Comparison of ENCODE assay signal across 10 cellular contexts in genomic region chr3:42376397-42376798, GRCh38. TPM values are rescaled to one million over a fixed set of nuclear protein-coding genes. Genes with fewer than 3 reads are reported as not detected.
DNase-seq lines count a peak whose midpoint lies in the region; TF ChIP-seq lines count a peak whose summit lies in the region.
"Had no signal": no experiment of that assay in that cellular context is flagged by ENCODE, and none has a peak within 500 bp of the region (broad histone marks: within the 10 kb centered on the region; RNA-seq: fewer than 3 reads in every experiment).

No MANE protein-coding gene starts in this region.

- H4K20me1 ChIP-seq in osteoblast (ENCODE audit: insufficient read depth, low read length) = no peaks in the 10 kb centered on the region

- no peak overlapping the region for H3K27ac ChIP-seq in osteoblast (ENCODE audit: low read depth, low read length)

- H3K27me3 ChIP-seq in osteoblast (ENCODE audit: insufficient read depth, low read length) = no peaks in the 10 kb centered on the region

- H2AFZ ChIP-seq in osteoblast (ENCODE audit: low read length) = no peak overlapping the region

- no peak overlapping the region for H3K4me3 ChIP-seq in astrocyte of the cerebellum (ENCODE audit: low read depth, low read length)
- no peak overlapping the region for H3K4me3 ChIP-seq in osteoblast (ENCODE audit: insufficient read depth, low read length)
- H3K4me3 ChIP-seq: GM12878 had no signal

- TF ChIP-seq CTCF in astrocyte of the cerebellum (IDR thresholded peaks at IDR 0.05; ENCODE audit: low read depth, low read length, missing control alignments) (no peak), osteoblast (IDR thresholded peaks at IDR 0.05; ENCODE audit: extremely low read depth, low read depth, low read length) (no peak)

- no peaks in the 10 kb centered on the region for H3K36me3 ChIP-seq in osteoblast (ENCODE audit: insufficient read depth, low read length)

- in situ Hi-C loops in astrocyte of the cerebellum (cut with HindIII; ENCODE audit: low sequenced_read_pairs) = no loop called here

- no peaks in the 10 kb centered on the region for H3K79me2 ChIP-seq in osteoblast (ENCODE audit: insufficient read depth, low read length)

- no peaks in the 10 kb centered on the region for H3K4me1 ChIP-seq in osteoblast (ENCODE audit: insufficient read depth, low read length)

- no peaks in the 10 kb centered on the region for H3K9me3 ChIP-seq in osteoblast (ENCODE audit: low read depth, low read length)

- DNase-seq in CD1c-positive myeloid dendritic cell (ENCODE audit: extremely low spot score) = peak; percentile 34
- peak; percentile 82 for DNase-seq in M059J (ENCODE audit: low read depth)
- DNase-seq in astrocyte of the cerebellum (ENCODE audit: low read depth) = peak; percentile 96
- DNase-seq in osteoblast (ENCODE audit: insufficient read length, low spot score, missing footprints) = peak; percentile 77
- DNase-seq in NCI-H2029 treated with DMSO at 0.1 percent for 48 hours (lab: John Stamatoyannopoulos, UW) = no peak
- DNase-seq in NCI-H187 treated with DMSO at 0.1 percent for 48 hours (lab: John Stamatoyannopoulos, UW) = no peak
- no peak for DNase-seq in epidermal melanocyte (ENCODE audit: insufficient read length, low spot score)
- DNase-seq in GM19238 (ENCODE audit: insufficient read length, low spot score) = no peak

- H3K4me2 ChIP-seq in osteoblast (ENCODE audit: insufficient read depth, low read length) = no peak overlapping the region

RNA-seq across cellular contexts. Expression of gene LYZL4, which starts 34.0 kb away (rescaled TPM):
- not detected in 2 replicates for total RNA-seq in M059J (2014; rRNA removed; shearing (Covaris generic))
- total RNA-seq in osteoblast = not detected in 2 replicates
- total RNA-seq: NCI-H460 had no signal

Comparison
In these comparisons a context has a peak if more than half of its experiments do, and no peak if none do; other contexts are left out.
1. DNase-seq: peak in CD1c-positive myeloid dendritic cell (single experiment), M059J (single experiment), astrocyte of the cerebellum (single experiment) and osteoblast (single experiment); none in NCI-H2029 treated with DMSO at 0.1 percent for 48 hours (single experiment), NCI-H187 treated with DMSO at 0.1 percent for 48 hours (single experiment), epidermal melanocyte (single experiment) and GM19238 (single experiment).